32 cellular contexts compared by ENCODE assay signal in genomic region chr17:34758747-34759146, GRCh38.
"Had no signal": no experiment of that assay in that cellular context is flagged by ENCODE, and none has a peak within 500 bp of the region (broad histone marks: within the 10 kb centered on the region; RNA-seq: fewer than 3 reads in every experiment).

No MANE protein-coding gene starts in this region.

- H3K9me3 ChIP-seq: esophagus muscularis mucosa, heart left ventricle, left ventricle myocardium inferior, mucosa of descending colon, ovary, prostate gland, vagina had no signal

- H3K27ac ChIP-seq: esophagus muscularis mucosa, foreskin keratinocyte, heart left ventricle, left ventricle myocardium inferior, ovary, prostate gland, vagina had no signal

- H3K27me3 ChIP-seq: foreskin keratinocyte, ovary, vagina had no signal

- H3K36me3 ChIP-seq: esophagus muscularis mucosa, heart left ventricle, left ventricle myocardium inferior, ovary, prostate gland, vagina had no signal

- H3K4me1 ChIP-seq: esophagus muscularis mucosa, foreskin keratinocyte, heart left ventricle, prostate gland, vagina had no signal

- ATAC-seq: foreskin keratinocyte; heart left ventricle; mucosa of descending colon; natural killer cell treated with Interleukin-12 subunit alpha and Interleukin-12 subunit beta and Interleukin-15 and Interleukin-18, amount 100 ng/mL, for 72 hours; sciatic nerve; stimulated activated memory B cell treated with anti-CD40 and anti-IgM and Interleukin-4, amounts not matched to agents 10 μg/mL and 1 μg/mL and 100 μg/mL, for 72 hours; stimulated activated naive CD8-positive, alpha-beta T cell treated with anti-CD3 and anti-CD28 coated beads, Interleukin-15, amount 100 ng/mL, for 72 hours had no signal

- DNase-seq: activated CD4-positive, alpha-beta memory T cell treated with anti-CD3 and anti-CD28 coated beads for 36 hours; activated CD4-positive, alpha-beta T cell treated with anti-CD3 and anti-CD28 coated beads, Interleukin-2, amount 10 ng/mL, durations not matched to agents 24 days and 14 days; activated CD4-positive, CD25-positive, alpha-beta regulatory T cell treated with anti-CD3 and anti-CD28 coated beads, Interleukin-2, amount 50 U/mL, for 72 hours; activated CD8-positive, alpha-beta memory T cell treated with anti-CD3 and anti-CD28 coated beads, Interleukin-2, amount 50 U/mL, for 4 hours; activated effector memory CD4-positive, alpha-beta T cell treated with anti-CD3 and anti-CD28 coated beads, Interleukin-2, amount 50 U/mL, for 16 hours; activated naive CD4-positive, alpha-beta T cell treated with anti-CD3 and anti-CD28 coated beads, Interleukin-2, amount 50 U/mL, for 16 hours; activated T-cell treated with anti-CD3 and anti-CD28 coated beads, Interleukin-2, amount 50 U/mL, for 1 hour; amygdala; foreskin keratinocyte; heart left ventricle; hypothalamus; immature natural killer cell; kidney glomerular epithelial cell; left ventricle myocardium inferior; mesendoderm; mucosa of descending colon; ovary; retina; small intestine; stimulated activated CD4-positive, alpha-beta T cell treated with anti-CD3 and anti-CD28 coated beads, Interleukin-1b, Interleukin-23, amount 100 ng/mL, for 48 hours; stimulated activated CD4-positive, alpha-beta T cell treated with anti-CD3 and anti-CD28 coated beads, Interleukin-4, amount 100 ng/mL, for 4 hours; stimulated activated CD8-positive, alpha-beta memory T cell treated with anti-CD3 and anti-CD28 coated beads, Interleukin-4, amount 100 ng/mL, for 48 hours; stimulated activated naive CD8-positive, alpha-beta T cell treated with anti-CD3 and anti-CD28 coated beads, Interleukin-15, amount 100 ng/mL, for 72 hours; substantia nigra; T-helper 2 cell had no signal

- FAIRE-seq: small intestine had no signal

- H3K4me3 ChIP-seq: esophagus muscularis mucosa, heart left ventricle, left ventricle myocardium inferior, lung, mucosa of descending colon, ovary, prostate gland, vagina had no signal
